Comparison of ENCODE assay signal across 22 cellular contexts in genomic region chr2:238730001-238730669, GRCh38.
A peak's percentile ranks its signal among the peaks of the same experiment; 100 is the strongest.
DNase-seq lines count a peak whose midpoint lies in the region; ATAC-seq and TF ChIP-seq lines count a peak whose summit lies in the region.
"Had no signal": no experiment of that assay in that cellular context is flagged by ENCODE, and none has a peak within 500 bp of the region (broad histone marks: within the 10 kb centered on the region; RNA-seq: fewer than 3 reads in every experiment).

No MANE protein-coding gene starts in this region.

- no peak for ATAC-seq in left ventricle myocardium superior
- ATAC-seq: activated CD8-positive, alpha-beta T cell treated with anti-CD3 and anti-CD28 coated beads for 36 hours; left colon; naive thymus-derived CD4-positive, alpha-beta T cell had no signal

- H3K4me3 ChIP-seq in right atrium auricular region (no peak overlapping the region), mucosa of rectum (ENCODE audit: low read length in 2 of 2) (no peak overlapping the region), stomach smooth muscle (ENCODE audit: low read length in 2 of 2) (peak overlapping the region in 1 of 2 donors; percentile 15)
- H3K4me3 ChIP-seq: SJCRH30, smooth muscle cell had no signal

- H3K27me3 ChIP-seq in right atrium auricular region (no peaks in the 10 kb centered on the region), mucosa of rectum (ENCODE audit: control insufficient read depth in 2 of 2, insufficient read depth in 2 of 2, low read length in 2 of 2) (no peaks in the 10 kb centered on the region), stomach smooth muscle (ENCODE audit: control insufficient read depth in 1 of 2, insufficient read depth in 2 of 2, low read length in 2 of 2) (no peaks in the 10 kb centered on the region)
- H3K27me3 ChIP-seq: SJCRH30 had no signal

- H3K27ac ChIP-seq in right atrium auricular region (no peak overlapping the region), mucosa of rectum (ENCODE audit: low read depth in 2 of 2, low read length in 2 of 2) (peak overlapping the region; percentile 69 to 82), stomach smooth muscle (ENCODE audit: low read length) (peak overlapping the region; percentile 98)
- H3K27ac ChIP-seq: SJCRH30 had no signal

- intact Hi-C loops in left ventricle myocardium superior (cut with micrococcal nuclease), result no loop called here

- peaks cover 0 to 8% of the 10 kb centered on the region in 2 donors for H3K9me3 ChIP-seq in right atrium auricular region
- H3K9me3 ChIP-seq in mucosa of rectum (ENCODE audit: control insufficient read depth in 2 of 2, low read length in 2 of 2), result no peaks in the 10 kb centered on the region
- no peaks in the 10 kb centered on the region for H3K9me3 ChIP-seq in stomach smooth muscle (ENCODE audit: control insufficient read depth in 2 of 2, low read length in 2 of 2)
- H3K9me3 ChIP-seq: Caco-2, SJCRH30 had no signal

- H3K36me3 ChIP-seq in right atrium auricular region, result no peaks in the 10 kb centered on the region
- H3K36me3 ChIP-seq in mucosa of rectum (ENCODE audit: control insufficient read depth in 2 of 2, insufficient read depth in 2 of 2, low read length in 2 of 2), result no peaks in the 10 kb centered on the region
- no peaks in the 10 kb centered on the region for H3K36me3 ChIP-seq in stomach smooth muscle (ENCODE audit: control insufficient read depth in 2 of 2, insufficient read depth in 2 of 2, low read length in 2 of 2)
- H3K36me3 ChIP-seq: SJCRH30 had no signal

- no peak for TF ChIP-seq CTCF in right atrium auricular region (IDR thresholded peaks at IDR 0.05)

- H3K9ac ChIP-seq in mucosa of rectum (ENCODE audit: low read depth in 1 of 2, low read length in 2 of 2) (no peak overlapping the region), stomach smooth muscle (ENCODE audit: low read length in 2 of 2) (no peak overlapping the region)

- DNase-seq in right atrium auricular region (ENCODE audit: low spot score) (peak; percentile 57), left ventricle myocardium superior (no peak), GM19238 (ENCODE audit: insufficient read length, low spot score) (no peak), NCI-H1417 (lab: John Stamatoyannopoulos, UW) (no peak), NCI-H2171 treated with DMSO at 0.1 percent for 48 hours (lab: John Stamatoyannopoulos, UW) (no peak), HK-2 (ENCODE audit: unreplicated experiment) (no peak)
- DNase-seq: activated CD4-positive, alpha-beta T cell treated with anti-CD3 and anti-CD28 coated beads for 1 hour; activated CD8-positive, alpha-beta memory T cell treated with anti-CD3 and anti-CD28 coated beads, Interleukin-2, amount 50 U/mL, for 48 hours; activated CD8-positive, alpha-beta T cell treated with anti-CD3 and anti-CD28 coated beads for 36 hours; activated naive CD4-positive, alpha-beta T cell treated with anti-CD3 and anti-CD28 coated beads, Interleukin-2, amount 50 U/mL, for 16 hours; Caco-2; hypothalamus; left colon; naive thymus-derived CD4-positive, alpha-beta T cell; NCI-H446 treated with DMSO at 0.1 percent for 48 hours; NCI-H82; SJCRH30; stimulated activated CD4-positive, alpha-beta T cell treated with anti-CD3 and anti-CD28 coated beads, Interleukin-1b, Interleukin-23, amount 100 ng/mL, for 48 hours; SW 1271 had no signal

- peaks cover 0 to 7% of the 10 kb centered on the region in 2 donors for H3K4me1 ChIP-seq in right atrium auricular region
- peaks cover 0 to 12% of the 10 kb centered on the region in 2 donors for H3K4me1 ChIP-seq in mucosa of rectum (ENCODE audit: control insufficient read depth in 2 of 2, insufficient read depth in 2 of 2, low read length in 2 of 2)
- peaks cover 48% of the 10 kb centered on the region for H3K4me1 ChIP-seq in stomach smooth muscle (ENCODE audit: control insufficient read depth, insufficient read depth, low read length)
- H3K4me1 ChIP-seq: Caco-2, SJCRH30 had no signal

Comparison
In these comparisons a context has a peak if more than half of its experiments do, and no peak if none do; other contexts are left out.
1. H3K27ac ChIP-seq: peak in mucosa of rectum (2 of 2) and stomach smooth muscle (single experiment); none in right atrium auricular region (0 of 2).